ENCODE assay signal across 18 cellular contexts in the genomic region with DNA sequence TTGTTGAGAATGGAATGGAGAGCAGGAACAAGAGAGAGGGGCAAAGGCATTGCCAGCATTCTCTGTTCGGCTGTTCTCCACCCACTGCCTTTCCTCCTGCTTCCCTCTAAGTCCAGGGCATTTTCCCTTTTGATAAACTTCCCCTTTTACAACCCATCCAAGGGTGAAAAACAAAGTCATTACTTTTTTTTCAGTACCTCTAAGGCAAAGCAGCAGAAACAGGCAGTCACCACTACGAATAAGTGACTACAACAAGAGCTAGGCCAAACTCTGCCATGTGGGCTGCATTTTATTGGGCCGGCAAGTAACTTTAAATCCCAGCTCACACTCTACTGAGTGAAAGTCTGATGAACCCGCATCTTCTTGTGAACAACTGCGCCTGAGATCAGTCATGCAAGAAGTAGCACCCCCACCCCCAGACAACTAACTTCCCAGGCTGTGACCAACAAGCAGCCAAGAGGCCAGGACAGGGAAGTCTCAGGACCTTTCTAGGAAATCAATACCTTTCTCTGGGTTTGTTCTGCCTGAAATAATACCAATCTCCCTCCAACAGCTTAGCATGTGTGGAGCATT. TPM values are rescaled to one million over a fixed set of nuclear protein-coding genes. Genes with fewer than 3 reads are reported as not detected.
DNase-seq lines count a peak whose midpoint lies in the region; ATAC-seq and TF ChIP-seq lines count a peak whose summit lies in the region.
"Had no signal": no experiment of that assay in that cellular context is flagged by ENCODE, and none has a peak within 500 bp of the region (broad histone marks: within the 10 kb centered on the region; RNA-seq: fewer than 3 reads in every experiment).

No MANE protein-coding gene starts in this region.

- no peak for TF ChIP-seq CTCF in DND-41 (IDR thresholded peaks at IDR 0.05; ENCODE audit: borderline replicate concordance, extremely low read depth, low read length, poor library complexity, severe bottlenecking)
- no peak for TF ChIP-seq CTCF in nephron (IDR thresholded peaks at IDR 0.05; ENCODE audit: unreplicated experiment in 3 of 3)
- TF ChIP-seq CTCF in heart left ventricle (IDR thresholded peaks at IDR 0.05), result no peak

- H3K36me3 ChIP-seq in CD4-positive, CD25-positive, alpha-beta regulatory T cell (ENCODE audit: control insufficient read depth, insufficient read depth, low read length), result peaks cover 92% of the 10 kb centered on the region
- H3K36me3 ChIP-seq in DND-41 (ENCODE audit: insufficient read depth, low read length) (peaks cover 99% of the 10 kb centered on the region), heart left ventricle (no peaks in the 10 kb centered on the region)
- H3K36me3 ChIP-seq: thyroid gland had no signal

- H3K4me3 Mint-ChIP-seq in CD4-positive, CD25-positive, alpha-beta regulatory T cell, result no peak overlapping the region
- no peak overlapping the region for H3K4me3 Mint-ChIP-seq in activated T-helper 1 cell treated with anti-CD3 and anti-CD28 coated beads, Interleukin-12 subunit alpha, Interleukin-12 subunit beta, Interleukin-2, Interleukin-4 antibody, amounts not matched to agents 30 ng/mL and 10 ng/mL and 1 ng/mL, durations not matched to agents 14 hours and 24 hours and 36 hours
- H3K4me3 Mint-ChIP-seq in nephron, result no peak overlapping the region
- H3K4me3 Mint-ChIP-seq: activated naive CD8-positive, alpha-beta T cell treated with anti-CD3 and anti-CD28 coated beads, Interleukin-2, amount 10 ng/mL, durations not matched to agents 7 days and 5 days; brain; mesothelial cell of epicardium had no signal

- intact Hi-C loops in activated T-helper 1 cell treated with anti-CD3 and anti-CD28 coated beads, Interleukin-12 subunit alpha, Interleukin-12 subunit beta, Interleukin-2, Interleukin-4 antibody, amounts not matched to agents 30 ng/mL and 10 ng/mL and 1 ng/mL, durations not matched to agents 14 hours and 24 hours and 36 hours (cut with micrococcal nuclease), result no loop called here
- intact Hi-C loops in heart left ventricle (cut with DNase I), result no loop called here

- H3K9ac ChIP-seq in DND-41 (ENCODE audit: low read depth, low read length), result no peak overlapping the region; the same call in 1 of the 2 replicates

- ATAC-seq in CD4-positive, CD25-positive, alpha-beta regulatory T cell (ENCODE audit: low read depth in 2 of 2), result no peak
- peak; percentile 4; the same call in 1 of the 3 replicates for ATAC-seq in DND-41 (ENCODE audit: insufficient read depth, low read depth)
- no peak for ATAC-seq in heart left ventricle
- ATAC-seq in GM19397 (IDR thresholded peaks at IDR 0.05; ENCODE audit: unreplicated experiment), result no peak
- no peak for ATAC-seq in HG02588 (IDR thresholded peaks at IDR 0.05; ENCODE audit: unreplicated experiment)
- no peak for ATAC-seq in SK-N-SH treated with all-trans-retinoic acid at 6 μM for 48 hours
- ATAC-seq: foreskin keratinocyte had no signal

- H3K9me3 Mint-ChIP-seq in CD4-positive, CD25-positive, alpha-beta regulatory T cell, result peaks cover 0 to 4% (median 3%) of the 10 kb centered on the region in 7 donors
- peaks cover 6% of the 10 kb centered on the region for H3K9me3 Mint-ChIP-seq in activated T-helper 1 cell treated with anti-CD3 and anti-CD28 coated beads, Interleukin-12 subunit alpha, Interleukin-12 subunit beta, Interleukin-2, Interleukin-4 antibody, amounts not matched to agents 30 ng/mL and 10 ng/mL and 1 ng/mL, durations not matched to agents 14 hours and 24 hours and 36 hours
- H3K9me3 Mint-ChIP-seq in nephron, result peaks cover 2% of the 10 kb centered on the region
- H3K9me3 Mint-ChIP-seq: mesothelial cell of epicardium had no signal

- no peak overlapping the region for H3K4me3 ChIP-seq in CD4-positive, CD25-positive, alpha-beta regulatory T cell (ENCODE audit: low read depth, low read length)
- H3K4me3 ChIP-seq in DND-41 (ENCODE audit: low read depth in 1 of 2, low read length in 2 of 2), result no peak overlapping the region
- H3K4me3 ChIP-seq in heart left ventricle, result no peak overlapping the region
- H3K4me3 ChIP-seq: thyroid gland had no signal

- peaks cover 98% of the 10 kb centered on the region for H3K79me2 ChIP-seq in DND-41 (ENCODE audit: insufficient read depth, low read length)

- H3K27me3 ChIP-seq in CD4-positive, CD25-positive, alpha-beta regulatory T cell (ENCODE audit: control insufficient read depth, insufficient read depth, low read length), result no peaks in the 10 kb centered on the region
- no peaks in the 10 kb centered on the region for H3K27me3 ChIP-seq in DND-41 (ENCODE audit: insufficient read depth, low read length, poor library complexity)
- H3K27me3 ChIP-seq in heart left ventricle, result no peaks in the 10 kb centered on the region
- H3K27me3 ChIP-seq: foreskin keratinocyte, thyroid gland had no signal

- TF ChIP-seq POLR2A in heart left ventricle (IDR thresholded peaks at IDR 0.05), result no peak

- 75 to 82% (median 78%) methylated on average over 5 of the region's 5 CpGs for WGBS in heart left ventricle, 4 donors

- H3K4me2 ChIP-seq in DND-41 (ENCODE audit: insufficient read depth, low read length), result no peak overlapping the region

- H3K27ac ChIP-seq in CD4-positive, CD25-positive, alpha-beta regulatory T cell (ENCODE audit: insufficient read depth, low read length, poor library complexity, severe bottlenecking), result no peak overlapping the region
- H3K27ac ChIP-seq in DND-41 (ENCODE audit: low read length) (peak overlapping the region; percentile 60), heart left ventricle (no peak overlapping the region)
- H3K27ac ChIP-seq: epithelial cell of prostate, foreskin keratinocyte, RWPE1, thyroid gland had no signal

- H3K4me1 ChIP-seq in CD4-positive, CD25-positive, alpha-beta regulatory T cell (ENCODE audit: control insufficient read depth, insufficient read depth, low read length, poor library complexity, severe bottlenecking), result peaks cover 14% of the 10 kb centered on the region
- peaks cover 94% of the 10 kb centered on the region for H3K4me1 ChIP-seq in DND-41 (ENCODE audit: insufficient read depth, low read length)
- H3K4me1 ChIP-seq in heart left ventricle, result peaks cover 0 to 14% (median 0%) of the 10 kb centered on the region in 12 donors
- H3K4me1 ChIP-seq: foreskin keratinocyte, thyroid gland had no signal

- H3K27me3 Mint-ChIP-seq in CD4-positive, CD25-positive, alpha-beta regulatory T cell, result no peaks in the 10 kb centered on the region
- no peaks in the 10 kb centered on the region for H3K27me3 Mint-ChIP-seq in activated T-helper 1 cell treated with anti-CD3 and anti-CD28 coated beads, Interleukin-12 subunit alpha, Interleukin-12 subunit beta, Interleukin-2, Interleukin-4 antibody, amounts not matched to agents 30 ng/mL and 10 ng/mL and 1 ng/mL, durations not matched to agents 14 hours and 24 hours and 36 hours (ENCODE audit: insufficient read depth)
- H3K27me3 Mint-ChIP-seq in nephron (ENCODE audit: low read depth), result peaks cover 3% of the 10 kb centered on the region
- H3K27me3 Mint-ChIP-seq: activated naive CD8-positive, alpha-beta T cell treated with anti-CD3 and anti-CD28 coated beads, Interleukin-2, amount 10 ng/mL, durations not matched to agents 7 days and 5 days had no signal

- peaks cover 28 to 82% (median 45%) of the 10 kb centered on the region in 4 donors for H3K4me1 Mint-ChIP-seq in CD4-positive, CD25-positive, alpha-beta regulatory T cell
- peaks cover 81% of the 10 kb centered on the region for H3K4me1 Mint-ChIP-seq in activated T-helper 1 cell treated with anti-CD3 and anti-CD28 coated beads, Interleukin-12 subunit alpha, Interleukin-12 subunit beta, Interleukin-2, Interleukin-4 antibody, amounts not matched to agents 30 ng/mL and 10 ng/mL and 1 ng/mL, durations not matched to agents 14 hours and 24 hours and 36 hours (ENCODE audit: low read depth)
- H3K4me1 Mint-ChIP-seq in nephron, result no peaks in the 10 kb centered on the region
- H3K4me1 Mint-ChIP-seq: brain, mesothelial cell of epicardium had no signal

- H3K27ac Mint-ChIP-seq in CD4-positive, CD25-positive, alpha-beta regulatory T cell, result peak overlapping the region; percentile 4 to 74 (median 69)
- peak overlapping the region; percentile 16 for H3K27ac Mint-ChIP-seq in activated T-helper 1 cell treated with anti-CD3 and anti-CD28 coated beads, Interleukin-12 subunit alpha, Interleukin-12 subunit beta, Interleukin-2, Interleukin-4 antibody, amounts not matched to agents 30 ng/mL and 10 ng/mL and 1 ng/mL, durations not matched to agents 14 hours and 24 hours and 36 hours
- H3K27ac Mint-ChIP-seq in nephron, result peak overlapping the region in 2 of 3 experiments; percentile 25 to 56
- H3K27ac Mint-ChIP-seq: activated naive CD8-positive, alpha-beta T cell treated with anti-CD3 and anti-CD28 coated beads, Interleukin-2, amount 10 ng/mL, durations not matched to agents 7 days and 5 days; brain; mesothelial cell of epicardium had no signal

- DNase-seq in CD4-positive, CD25-positive, alpha-beta regulatory T cell, result no peak
- DNase-seq in DND-41, result no peak
- no peak for DNase-seq in activated T-helper 1 cell treated with anti-CD3 and anti-CD28 coated beads, Interleukin-12 subunit alpha, Interleukin-12 subunit beta, Interleukin-2, Interleukin-4 antibody, amounts not matched to agents 30 ng/mL and 10 ng/mL and 1 ng/mL, durations not matched to agents 14 hours and 24 hours and 36 hours (ENCODE audit: low spot score)
- no peak for DNase-seq in heart left ventricle
- DNase-seq: activated naive CD8-positive, alpha-beta T cell treated with anti-CD3 and anti-CD28 coated beads, Interleukin-2, amount 10 ng/mL, durations not matched to agents 7 days and 5 days; AML-193; foreskin keratinocyte; NCI-H1436; NCI-H82; thyroid gland had no signal

- H4K20me1 ChIP-seq in DND-41 (ENCODE audit: insufficient read depth, low read length), result peaks cover 2% of the 10 kb centered on the region; the same call in 1 of the 2 replicates

- H2AFZ ChIP-seq in DND-41 (ENCODE audit: low read depth, low read length), result no peak overlapping the region

- no peaks in the 10 kb centered on the region for H3K9me3 ChIP-seq in CD4-positive, CD25-positive, alpha-beta regulatory T cell (ENCODE audit: control insufficient read depth in 2 of 2, low read length in 2 of 2)
- no peaks in the 10 kb centered on the region for H3K9me3 ChIP-seq in DND-41 (ENCODE audit: insufficient read depth, low read length, severe bottlenecking)
- no peaks in the 10 kb centered on the region for H3K9me3 ChIP-seq in heart left ventricle
- H3K9me3 ChIP-seq: thyroid gland had no signal

- H3K36me3 Mint-ChIP-seq in CD4-positive, CD25-positive, alpha-beta regulatory T cell, result peaks cover 78% of the 10 kb centered on the region
- peaks cover 77% of the 10 kb centered on the region for H3K36me3 Mint-ChIP-seq in activated T-helper 1 cell treated with anti-CD3 and anti-CD28 coated beads, Interleukin-12 subunit alpha, Interleukin-12 subunit beta, Interleukin-2, Interleukin-4 antibody, amounts not matched to agents 30 ng/mL and 10 ng/mL and 1 ng/mL, durations not matched to agents 14 hours and 24 hours and 36 hours (ENCODE audit: low read depth)
- H3K36me3 Mint-ChIP-seq in nephron (ENCODE audit: low read depth), result no peaks in the 10 kb centered on the region
- H3K36me3 Mint-ChIP-seq: brain, mesothelial cell of epicardium had no signal

RNA-seq across cellular contexts. Expression of gene IL7R, which starts 13.1 kb away (rescaled TPM):
- 394 TPM for total RNA-seq in CD4-positive, CD25-positive, alpha-beta regulatory T cell
- polyA plus RNA-seq in CD4-positive, CD25-positive, alpha-beta regulatory T cell, result 100 to 1,000 TPM; 110 to 311 (median 212) TPM
- total RNA-seq in activated T-helper 1 cell treated with anti-CD3 and anti-CD28 coated beads, Interleukin-12 subunit alpha, Interleukin-12 subunit beta, Interleukin-2, Interleukin-4 antibody, amounts not matched to agents 30 ng/mL and 10 ng/mL and 1 ng/mL, durations not matched to agents 14 hours and 24 hours and 36 hours, result 47.2 and 50.8 TPM in 2 replicates
- 10 to 100 TPM in 1 of 9 donors, 1 to 10 TPM in 2, under 1 TPM in 6; 0.32 to 12.0 (median 0.61) TPM for total RNA-seq in heart left ventricle
- under 1 TPM; 0.27 to 0.82 TPM for polyA plus RNA-seq in heart left ventricle

Comparison
In these comparisons a context has a peak if more than half of its experiments do, and no peak if none do; other contexts are left out.
1. H3K27ac Mint-ChIP-seq: peak in every context shown above with its lines; median percentile 69 in CD4-positive, CD25-positive, alpha-beta regulatory T cell; 40 in nephron; 16 in activated T-helper 1 cell treated with anti-CD3 and anti-CD28 coated beads, Interleukin-12 subunit alpha, Interleukin-12 subunit beta, Interleukin-2, Interleukin-4 antibody, amounts not matched to agents 30 ng/mL and 10 ng/mL and 1 ng/mL, durations not matched to agents 14 hours and 24 hours and 36 hours.